Comparison of ENCODE assay signal across 8 cellular contexts in the genomic region with DNA sequence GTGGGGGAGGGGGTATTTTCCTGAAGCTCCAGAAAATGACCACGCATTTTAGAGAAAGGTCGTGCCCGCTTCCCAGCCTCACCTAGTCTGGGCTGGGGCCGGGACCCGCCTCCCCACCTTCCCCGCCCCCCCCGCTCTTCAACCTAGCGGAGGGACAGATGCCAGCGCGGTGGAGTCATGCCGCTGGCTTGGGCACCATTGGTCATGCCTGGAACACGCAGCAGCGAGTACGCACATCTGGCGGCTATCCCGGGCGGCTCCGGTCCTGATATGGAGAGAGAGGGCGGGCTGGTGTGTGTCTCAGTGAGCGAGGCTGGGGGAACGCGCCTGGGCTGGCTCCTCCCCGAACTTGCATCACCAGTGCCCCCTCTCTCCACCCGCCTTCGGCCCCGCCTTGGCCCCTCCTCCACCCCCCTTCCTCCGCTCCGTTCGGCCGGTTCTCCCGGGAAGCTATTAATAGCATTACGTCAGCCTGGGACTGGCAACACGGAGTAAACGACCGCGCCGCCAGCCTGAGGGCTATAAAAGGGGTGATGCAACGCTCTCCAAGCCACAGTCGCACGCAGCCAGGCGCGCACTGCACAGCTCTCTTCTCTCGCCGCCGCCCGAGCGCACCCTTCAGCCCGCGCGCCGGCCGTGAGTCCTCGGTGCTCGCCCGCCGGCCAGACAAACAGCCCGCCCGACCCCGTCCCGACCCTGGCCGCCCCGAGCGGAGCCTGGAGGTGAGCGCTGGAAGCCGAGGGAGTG. TPM values are rescaled to one million over a fixed set of nuclear protein-coding genes. Genes with fewer than 3 reads are reported as not detected.
DNase-seq lines count a peak whose midpoint lies in the region; ATAC-seq and TF ChIP-seq lines count a peak whose summit lies in the region.

A gene with protein sequence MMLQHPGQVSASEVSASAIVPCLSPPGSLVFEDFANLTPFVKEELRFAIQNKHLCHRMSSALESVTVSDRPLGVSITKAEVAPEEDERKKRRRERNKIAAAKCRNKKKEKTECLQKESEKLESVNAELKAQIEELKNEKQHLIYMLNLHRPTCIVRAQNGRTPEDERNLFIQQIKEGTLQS (plus strand): TSS at position 553 of the 747 bp plus-strand sequence. CDS start 6,261 bp downstream, outside the sequence.

- no peak within 1 kb of the TSS for H2AFZ ChIP-seq in osteoblast (ENCODE audit: low read length)

- H3K4me3 Mint-ChIP-seq in glutamatergic neuron (ENCODE audit: unreplicated experiment): peak within 1 kb of the TSS; percentile 93

- TF ChIP-seq CTCF in GM10266 (IDR thresholded peaks at IDR 0.05; ENCODE audit: control insufficient read depth, insufficient read depth, low read depth, missing control alignments): no peak
- no peak for TF ChIP-seq CTCF in glutamatergic neuron (IDR thresholded peaks at IDR 0.05; ENCODE audit: partially characterized antibody, unreplicated experiment)
- TF ChIP-seq CTCF in osteoblast (IDR thresholded peaks at IDR 0.05; ENCODE audit: extremely low read depth, low read depth, low read length): no peak
- no peak for TF ChIP-seq CTCF in testis (IDR thresholded peaks at IDR 0.05)

- peak; percentile 51 for TF ChIP-seq POLR2A in testis (IDR thresholded peaks at IDR 0.05)

- H3K4me1 ChIP-seq in osteoblast (ENCODE audit: insufficient read depth, low read length) (peaks cover 42% of the 10 kb centered on the region), testis (peaks cover 13% of the 10 kb centered on the region)

- H3K27ac Mint-ChIP-seq in activated naive CD4-positive, alpha-beta T cell treated with anti-CD3 and anti-CD28 coated beads, Interleukin-2, amount 50 U/mL, for 72 hours: peak within 1 kb of the TSS; percentile 91 to 98
- H3K27ac Mint-ChIP-seq in glutamatergic neuron (ENCODE audit: unreplicated experiment): peak within 1 kb of the TSS; percentile 85

- H3K4me3 ChIP-seq in osteoblast (ENCODE audit: insufficient read depth, low read length): peak within 1 kb of the TSS; percentile 85
- H3K4me3 ChIP-seq in testis: peak within 1 kb of the TSS; percentile 56 to 65

- peaks cover 4% of the 10 kb centered on the region for H4K20me1 ChIP-seq in osteoblast (ENCODE audit: insufficient read depth, low read length)

- peak; percentile 72 for ATAC-seq in HG02610 (IDR thresholded peaks at IDR 0.05; ENCODE audit: unreplicated experiment)
- ATAC-seq in activated naive CD4-positive, alpha-beta T cell treated with anti-CD3 and anti-CD28 coated beads, Interleukin-2, amount 50 U/mL, for 72 hours: peak; percentile 85 to 88

- H3K9me3 Mint-ChIP-seq in activated naive CD4-positive, alpha-beta T cell treated with anti-CD3 and anti-CD28 coated beads, Interleukin-2, amount 50 U/mL, for 72 hours: no peaks in the 10 kb centered on the region
- peaks cover 8% of the 10 kb centered on the region for H3K9me3 Mint-ChIP-seq in glutamatergic neuron (ENCODE audit: unreplicated experiment)

- H3K4me1 Mint-ChIP-seq in glutamatergic neuron (ENCODE audit: low read depth, unreplicated experiment): peaks cover 22% of the 10 kb centered on the region

- H3K27ac ChIP-seq in osteoblast (ENCODE audit: low read depth, low read length) (peak within 1 kb of the TSS; percentile 88), testis (peak within 1 kb of the TSS; percentile 71 to 90)

- peaks cover 17% of the 10 kb centered on the region for H3K27me3 Mint-ChIP-seq in glutamatergic neuron (ENCODE audit: unreplicated experiment)

- intact Hi-C loops in testis (cut with DNase I; ENCODE audit: low total_unique reads): no loop called here

- peaks cover 18% of the 10 kb centered on the region for H3K79me2 ChIP-seq in osteoblast (ENCODE audit: insufficient read depth, low read length)

- H3K36me3 ChIP-seq in osteoblast (ENCODE audit: insufficient read depth, low read length) (no peaks in the 10 kb centered on the region), testis (ENCODE audit: low read depth, missing control alignments) (no peaks in the 10 kb centered on the region)

- peak within 1 kb of the TSS; percentile 92 for H3K4me2 ChIP-seq in osteoblast (ENCODE audit: insufficient read depth, low read length)

- WGBS in testis, 2 donors: 0% methylated on average over 2 to 61 of the region's 65 CpGs

- H3K27me3 ChIP-seq in osteoblast (ENCODE audit: insufficient read depth, low read length) (peaks cover 47% of the 10 kb centered on the region), testis (no peaks in the 10 kb centered on the region)

- peaks cover 26 to 33% of the 10 kb centered on the region in 2 donors for H3K36me3 Mint-ChIP-seq in activated naive CD4-positive, alpha-beta T cell treated with anti-CD3 and anti-CD28 coated beads, Interleukin-2, amount 50 U/mL, for 72 hours
- no peaks in the 10 kb centered on the region for H3K36me3 Mint-ChIP-seq in glutamatergic neuron (ENCODE audit: unreplicated experiment)

- DNase-seq in GM10266 (ENCODE audit: extremely low spot score) (peak; percentile 95), NCI-H1092 (lab: John Stamatoyannopoulos, UW) (peak; percentile 95), SKM-1 (lab: John Stamatoyannopoulos, UW; ENCODE audit: unreplicated experiment) (peak; percentile 93), glutamatergic neuron (peak; percentile 98), osteoblast (ENCODE audit: insufficient read length, low spot score, missing footprints) (peak; percentile 99), testis (peak; percentile 98)
- peak; percentile 90 to 97 for DNase-seq in activated naive CD4-positive, alpha-beta T cell treated with anti-CD3 and anti-CD28 coated beads, Interleukin-2, amount 50 U/mL, for 72 hours (ENCODE audit: low spot score in 2 of 2)

- no peaks in the 10 kb centered on the region for H3K9me3 ChIP-seq in osteoblast (ENCODE audit: low read depth, low read length)
- H3K9me3 ChIP-seq in testis: no peaks in the 10 kb centered on the region

RNA-seq across cellular contexts. Expression of the gene that starts here (rescaled TPM):
- total RNA-seq in activated naive CD4-positive, alpha-beta T cell treated with anti-CD3 and anti-CD28 coated beads, Interleukin-2, amount 50 U/mL, for 72 hours: 10 to 100 TPM; 25.1 to 48.4 TPM
- total RNA-seq in glutamatergic neuron (ENCODE audit: unreplicated experiment) (35.3 TPM), osteoblast (3.2 and 3.6 TPM in 2 replicates), testis (1 to 10 TPM; 3.2 to 4.6 TPM)
- 9.0 TPM for polyA plus RNA-seq in testis (ENCODE audit: insufficient read depth, low read depth, low replicate concordance)

Comparison
In these comparisons a context has a peak if more than half of its experiments do, and no peak if none do; other contexts are left out.
1. Peak in every context shown above with its lines: DNase-seq, ATAC-seq, H3K4me3 ChIP-seq and H3K27ac ChIP-seq.